ENCODE assay signal across 1 cellular context in the genomic region with DNA sequence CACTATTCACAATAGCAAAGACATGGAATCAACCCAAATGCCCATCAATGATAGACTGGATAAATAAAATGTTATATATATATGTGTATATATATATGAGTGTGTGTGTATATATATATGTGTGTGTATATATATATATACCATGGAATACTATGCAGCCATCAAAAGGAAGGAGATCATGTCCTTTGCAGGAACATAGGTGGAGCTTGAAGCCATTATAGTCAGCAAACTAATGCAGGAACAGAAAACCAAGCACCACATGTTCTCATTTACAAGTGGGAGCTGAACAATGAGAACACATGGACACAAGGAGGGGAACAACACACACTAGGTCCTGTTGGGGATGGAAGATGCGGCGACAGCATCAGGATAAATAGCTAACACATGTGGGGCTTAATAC.
TF ChIP-seq lines count a peak whose summit lies in the region.

No MANE protein-coding gene starts in this region.

TF ChIP-seq in K562, 482 proteins besides CTCF, POLR2A, EP300 and RAD21:
- TF ChIP-seq RBM25 (IDR thresholded peaks at IDR 0.05; ENCODE audit: low read depth, low read length, severe bottlenecking) (peak; percentile 66), ZNF146 (CRISPR knock-in tag; IDR thresholded peaks at IDR 0.05; ENCODE audit: unreplicated experiment) (peak; percentile 96), KDM1A (IDR thresholded peaks at IDR 0.05) (peak; percentile 39 to 60; a peak in 2 of 4 replicates), BCOR (IDR thresholded peaks at IDR 0.05) (peak; percentile 83)
